In genomic region chr1:221632072-221632471, GRCh38 we compare ENCODE assay signal across 24 cellular contexts.
"Had no signal": no experiment of that assay in that cellular context is flagged by ENCODE, and none has a peak within 500 bp of the region (broad histone marks: within the 10 kb centered on the region; RNA-seq: fewer than 3 reads in every experiment).

No MANE protein-coding gene starts in this region.

- DNase-seq: activated B cell treated with CpG ODN at 0.5 μM for 24 hours; activated CD4-positive, alpha-beta T cell treated with anti-CD3 and anti-CD28 coated beads for 4 hours; activated CD4-positive, alpha-beta T cell treated with anti-CD3 and anti-CD28 coated beads, Interleukin-2, amount 50 U/mL, for 4 hours; activated naive CD4-positive, alpha-beta T cell treated with Interleukin-2 at 50 U/mL for 16 hours; activated T-cell treated with anti-CD3 and anti-CD28 coated beads for 4 hours; activated T-cell treated with anti-CD3 and anti-CD28 coated beads, Interleukin-2, amount 50 U/mL, for 72 hours; anterior cingulate cortex; dermis blood vessel endothelial cell; effector CD4-positive, alpha-beta T cell; hippocampal formation; kidney; midbrain; occipital lobe; stimulated activated CD4-positive, alpha-beta T cell treated with anti-CD3 and anti-CD28 coated beads, Interleukin-1b, Interleukin-23, amount 100 ng/mL, for 48 hours; stimulated activated CD4-positive, alpha-beta T cell treated with anti-CD3 and anti-CD28 coated beads, Interleukin-4, amount 100 ng/mL, for 4 hours; stimulated activated CD8-positive, alpha-beta memory T cell treated with anti-CD3 and anti-CD28 coated beads, Interleukin-4, amount 100 ng/mL, for 48 hours; stimulated activated naive CD8-positive, alpha-beta T cell treated with anti-CD3 and anti-CD28 coated beads, Interleukin-15, amount 100 ng/mL, for 72 hours; substantia nigra had no signal

- FAIRE-seq: bronchial epithelial cell, colon, kidney, TTC549 had no signal

- ATAC-seq: activated T-cell treated with anti-CD3 and anti-CD28 coated beads, Interleukin-2, amount 50 U/mL, for 72 hours; gastroesophageal sphincter; naive thymus-derived CD4-positive, alpha-beta T cell; stimulated activated memory B cell treated with anti-CD40 and anti-IgM and Interleukin-4, amounts not matched to agents 10 μg/mL and 1 μg/mL and 100 μg/mL, for 72 hours; stimulated activated naive CD8-positive, alpha-beta T cell treated with anti-CD3 and anti-CD28 coated beads, Interleukin-15, amount 100 ng/mL, for 72 hours had no signal
